8 cellular contexts compared by ENCODE assay signal in the genomic region with DNA sequence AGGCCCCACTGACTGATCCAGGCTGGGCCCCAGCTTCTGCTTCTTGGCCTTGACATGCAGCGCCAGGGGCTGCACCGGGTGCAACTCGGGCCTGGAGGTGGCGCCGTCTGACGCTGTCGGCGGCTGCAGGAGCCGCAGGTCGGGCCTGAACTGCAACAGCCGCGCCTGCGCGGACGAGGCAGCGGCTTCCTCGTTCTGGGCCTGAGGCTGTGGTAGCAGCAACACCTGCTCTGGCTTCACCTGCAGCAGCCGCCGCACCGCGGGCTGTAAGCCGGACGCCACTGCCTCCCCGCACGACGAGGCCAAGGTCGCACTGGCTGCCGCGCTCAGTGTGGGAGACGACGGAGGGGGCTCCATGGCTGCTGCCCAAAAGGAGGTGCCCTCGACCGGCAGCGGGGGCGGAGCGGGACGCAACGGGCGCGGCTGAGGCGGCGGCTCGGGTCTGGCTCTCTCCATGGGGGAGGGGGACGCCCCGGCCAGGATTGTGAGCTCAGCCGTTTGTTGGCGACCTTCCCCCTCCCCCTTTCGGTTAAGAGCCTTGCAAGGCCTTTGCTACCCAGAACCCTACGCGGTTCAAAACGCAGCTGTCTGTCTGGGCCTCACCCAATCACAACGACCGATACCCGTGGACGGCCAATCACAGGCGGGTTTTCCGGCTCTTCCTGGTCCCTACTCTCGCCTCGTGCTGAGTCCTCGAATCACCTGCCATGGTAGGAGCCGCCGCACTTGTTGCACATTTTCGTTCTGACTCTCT. TPM values are rescaled to one million over a fixed set of nuclear protein-coding genes. Genes with fewer than 3 reads are reported as not detected.
DNase-seq lines count a peak whose midpoint lies in the region; ATAC-seq and TF ChIP-seq lines count a peak whose summit lies in the region.

No MANE protein-coding gene starts in this region.

- H3K27me3 ChIP-seq in dorsolateral prefrontal cortex (peaks cover 0 to 26% (median 14%) of the 10 kb centered on the region in 45 donors), mononuclear cell (ENCODE audit: insufficient read depth, low read length) (no peaks in the 10 kb centered on the region), MG63 (no peaks in the 10 kb centered on the region)

- peak overlapping the region in 54 of 59 donors; percentile 5 to 55 (median 40) for H3K4me3 ChIP-seq in dorsolateral prefrontal cortex
- H3K4me3 ChIP-seq in mononuclear cell (ENCODE audit: low read length), result peak overlapping the region; percentile 36
- no peak overlapping the region for H3K4me3 ChIP-seq in MG63

- DNase-seq in ELF-1 (ENCODE audit: low read depth, low spot score) (peak; percentile 94), dorsolateral prefrontal cortex (peak in 2 of 10 donors; percentile 11 to 55), NCI-H1436 treated with DMSO at 0.1 percent for 48 hours (lab: John Stamatoyannopoulos, UW) (no peak), MG63 (no peak)
- DNase-seq in activated CD4-positive, alpha-beta T cell treated with anti-CD3 and anti-CD28 coated beads for 4 hours, result peak; percentile 77 to 82
- peak; percentile 46 to 53 for DNase-seq in stimulated activated CD8-positive, alpha-beta memory T cell treated with anti-CD3 and anti-CD28 coated beads, Interleukin-7, amount 100 ng/mL, for 1 hour (ENCODE audit: low read depth in 2 of 2)

- H3K4me1 ChIP-seq in mononuclear cell (ENCODE audit: insufficient read depth, low read length), result peaks cover 14% of the 10 kb centered on the region

- intact Hi-C loops in dorsolateral prefrontal cortex (cut with DNase I), result no loop called here

- TF ChIP-seq CTCF in dorsolateral prefrontal cortex (IDR thresholded peaks at IDR 0.05 in 54 of 56, conservative IDR thresholded peaks at IDR 0.05 in 2 of 56; ENCODE audit: low read depth in 1 of 56, partially characterized antibody in 56 of 56), result peak in 7 of 56 donors; percentile 6 to 15 (median 12)

- no peak overlapping the region for H3K27ac ChIP-seq in dorsolateral prefrontal cortex

- H3K36me3 ChIP-seq in MG63, result no peaks in the 10 kb centered on the region

- H3K9me3 ChIP-seq in mononuclear cell (ENCODE audit: low read depth, low read length) (peaks cover 2% of the 10 kb centered on the region), MG63 (no peaks in the 10 kb centered on the region)

- peak; percentile 83 for ATAC-seq in HG03045 (IDR thresholded peaks at IDR 0.05; ENCODE audit: unreplicated experiment)

RNA-seq across cellular contexts. Expression of a gene that starts 0.4 kb away (rescaled TPM):
- total RNA-seq in dorsolateral prefrontal cortex (1 to 10 TPM in 1 of 120 experiments, under 1 TPM in 42, not detected in 77; 0.12 to 1.1 (median 0.32) TPM), mononuclear cell (not detected)
- not detected in 2 replicates for total RNA-seq in MG63 (2014; rRNA removed; shearing (Covaris generic); ENCODE audit: low replicate concordance)

RNA-seq across cellular contexts. Expression of a gene that starts 19.5 kb away (rescaled TPM):
- total RNA-seq in dorsolateral prefrontal cortex (under 1 TPM in 2 of 120 experiments, not detected in 118; 0.78 to 0.81 TPM), mononuclear cell (not detected)
- total RNA-seq in MG63 (2014; rRNA removed; shearing (Covaris generic); ENCODE audit: low replicate concordance), result not detected in 2 replicates

Comparison
In these comparisons a context has a peak if more than half of its experiments do, and no peak if none do; other contexts are left out.
1. DNase-seq: peak in ELF-1 (single experiment), activated CD4-positive, alpha-beta T cell treated with anti-CD3 and anti-CD28 coated beads for 4 hours (2 of 2) and stimulated activated CD8-positive, alpha-beta memory T cell treated with anti-CD3 and anti-CD28 coated beads, Interleukin-7, amount 100 ng/mL, for 1 hour (2 of 2); none in NCI-H1436 treated with DMSO at 0.1 percent for 48 hours (single experiment) and MG63 (single experiment).